Comparison of ENCODE assay signal across 19 cellular contexts in the genomic region with DNA sequence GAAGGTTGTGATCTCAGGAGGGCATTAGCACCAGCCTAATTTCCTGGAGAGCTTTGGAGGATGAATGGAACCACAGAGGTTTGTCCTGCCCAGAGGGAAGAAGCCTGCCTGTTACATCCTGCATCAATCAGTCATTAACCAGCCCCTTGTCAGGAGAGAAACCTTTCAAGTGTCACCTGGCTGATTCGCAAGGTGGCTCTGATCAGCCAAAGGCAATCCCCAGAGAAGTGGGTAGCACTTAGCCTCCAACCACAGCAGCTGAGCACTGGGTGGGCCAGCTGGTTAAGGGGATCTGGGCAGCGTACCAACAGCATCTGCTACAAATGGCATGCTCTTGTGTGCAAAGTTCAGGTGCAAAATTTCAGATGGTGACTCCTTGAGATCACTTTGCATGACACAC. TPM values are rescaled to one million over a fixed set of nuclear protein-coding genes. Genes with fewer than 3 reads are reported as not detected.
DNase-seq lines count a peak whose midpoint lies in the region; ATAC-seq, FAIRE-seq and TF ChIP-seq lines count a peak whose summit lies in the region.
"Had no signal": no experiment of that assay in that cellular context is flagged by ENCODE, and none has a peak within 500 bp of the region (broad histone marks: within the 10 kb centered on the region; RNA-seq: fewer than 3 reads in every experiment).

No MANE protein-coding gene starts in this region.

- no peak for ATAC-seq in HG02588 (IDR thresholded peaks at IDR 0.05; ENCODE audit: unreplicated experiment)
- ATAC-seq: activated T-cell treated with anti-CD3 and anti-CD28 coated beads, Interleukin-2, amount 50 U/mL, for 4 hours; effector memory CD8-positive, alpha-beta T cell; naive thymus-derived CD8-positive, alpha-beta T cell; T-helper 17 cell had no signal

- no peaks in the 10 kb centered on the region for H3K36me3 ChIP-seq in keratinocyte (ENCODE audit: control insufficient read depth in 2 of 2, extremely low read depth in 1 of 2, insufficient read depth in 2 of 2, low read length in 2 of 2)
- H3K36me3 ChIP-seq: ascending aorta had no signal

- no peak overlapping the region for H2AFZ ChIP-seq in keratinocyte (ENCODE audit: control insufficient read depth, low read length)
- H2AFZ ChIP-seq: parathyroid adenoma had no signal

- H3K4me2 ChIP-seq in keratinocyte (ENCODE audit: control insufficient read depth, extremely low read depth, insufficient read depth, low read depth, low read length) = no peak overlapping the region

- H3K9me1 ChIP-seq in keratinocyte (ENCODE audit: control insufficient read depth, extremely low read depth, insufficient read depth, low read length) = no peaks in the 10 kb centered on the region

- FAIRE-seq in keratinocyte (lab: Jason Lieb, UNC) = peak; percentile 85

- no peak for TF ChIP-seq CTCF in keratinocyte (optimal IDR thresholded peaks at IDR 0.05 in 1 of 3, IDR thresholded peaks at IDR 0.05 in 1 of 3, conservative IDR thresholded peaks at IDR 0.05 in 1 of 3; ENCODE audit: extremely low read depth in 1 of 3, insufficient read depth in 2 of 3, low read length in 3 of 3)

- dilution Hi-C loops in keratinocyte (cut with MboI; ENCODE audit: extremely low pct_ligation_motif_present, low sequenced_read_pairs) = no loop called here

- no peaks in the 10 kb centered on the region for H3K79me2 ChIP-seq in keratinocyte (ENCODE audit: control insufficient read depth, insufficient read depth, low read length)
- H3K79me2 ChIP-seq: parathyroid adenoma had no signal

- peak; percentile 100 for DNase-seq in DMS79 treated with DMSO at 0.1 percent for 48 hours (lab: John Stamatoyannopoulos, UW)
- DNase-seq in NCI-H1694 (lab: John Stamatoyannopoulos, UW) = peak; percentile 77
- peak; percentile 71 for DNase-seq in NCI-H510A (lab: John Stamatoyannopoulos, UW)
- no peak for DNase-seq in keratinocyte (ENCODE audit: low read depth, low spot score)
- DNase-seq in GF-D8 (lab: John Stamatoyannopoulos, UW) = no peak
- no peak for DNase-seq in NCI-H82 (lab: John Stamatoyannopoulos, UW)
- DNase-seq: activated CD4-positive, alpha-beta memory T cell treated with anti-CD3 and anti-CD28 coated beads for 36 hours; activated naive CD4-positive, alpha-beta T cell treated with anti-CD3 and anti-CD28 coated beads, Interleukin-2, amount 50 U/mL, for 16 hours; activated T-cell treated with anti-CD3 and anti-CD28 coated beads, Interleukin-2, amount 50 U/mL, for 4 hours; effector memory CD8-positive, alpha-beta T cell; head of caudate nucleus; naive thymus-derived CD8-positive, alpha-beta T cell; NCI-H2227 treated with DMSO at 0.1 percent for 48 hours; stimulated activated CD4-positive, alpha-beta T cell treated with anti-CD3 and anti-CD28 coated beads, Interleukin-2, amount 100 ng/mL, for 48 hours; T-helper 17 cell; WERI-Rb-1 had no signal

- H3K4me3 ChIP-seq in keratinocyte (ENCODE audit: control insufficient read depth in 2 of 3, extremely low read depth in 1 of 3, insufficient read depth in 2 of 3, low read depth in 1 of 3, low read length in 3 of 3) = no peak overlapping the region
- H3K4me3 ChIP-seq: ascending aorta had no signal

- H3K27ac ChIP-seq in keratinocyte (ENCODE audit: control insufficient read depth, insufficient read depth, low read length) = no peak overlapping the region
- H3K27ac ChIP-seq: ascending aorta, parathyroid adenoma, WERI-Rb-1 had no signal

- H3K9ac ChIP-seq in keratinocyte (ENCODE audit: control insufficient read depth, extremely low read depth, insufficient read depth, low read length) = no peak overlapping the region
- H3K9ac ChIP-seq: parathyroid adenoma had no signal

- H4K20me1 ChIP-seq in keratinocyte (ENCODE audit: control insufficient read depth, extremely low read depth, insufficient read depth, low read length) = no peaks in the 10 kb centered on the region

- peaks cover 23% of the 10 kb centered on the region for H3K4me1 ChIP-seq in keratinocyte (ENCODE audit: control insufficient read depth, extremely low read depth, insufficient read depth, low read length)
- H3K4me1 ChIP-seq: ascending aorta, parathyroid adenoma had no signal

- H3K27me3 ChIP-seq in keratinocyte (ENCODE audit: control insufficient read depth, extremely low read depth, insufficient read depth, low read length) = no peaks in the 10 kb centered on the region
- H3K27me3 ChIP-seq: ascending aorta had no signal

- H3K9me3 ChIP-seq in keratinocyte (ENCODE audit: control insufficient read depth, low read depth, low read length) = no peaks in the 10 kb centered on the region
- H3K9me3 ChIP-seq: ascending aorta had no signal

RNA-seq across cellular contexts. Expression of a gene that starts 26.9 kb away (rescaled TPM):
- 7.7 to 12.4 TPM (median 10.0 TPM) in 3 replicates for polyA plus RNA-seq in keratinocyte
- polyA plus RNA-seq in keratinocyte (2011; ENCODE audit: low read depth) = 11.8 TPM
- 8.0 and 13.6 TPM in 2 replicates for polyA plus RNA-seq in keratinocyte (2011; cell fraction: cytosol; rRNA removed)
- 9.9 and 10.6 TPM in 2 replicates for polyA plus RNA-seq in keratinocyte (2011; cell fraction: nucleus; rRNA removed)
- 5.4 and 11.3 TPM in 2 replicates for polyA plus RNA-seq in keratinocyte (2012; ENCODE audit: low replicate concordance)
- polyA minus RNA-seq in keratinocyte = 2.6 to 15.3 TPM (median 7.9 TPM) in 3 replicates
- polyA minus RNA-seq in keratinocyte (2011; cell fraction: cytosol; rRNA and poly(A)+ RNA removed) = 10.6 TPM
- polyA minus RNA-seq in keratinocyte (2011; cell fraction: nucleus; rRNA and poly(A)+ RNA removed) = 7.1 and 13.3 TPM in 2 replicates

Comparison
In these comparisons a context has a peak if more than half of its experiments do, and no peak if none do; other contexts are left out.
1. DNase-seq: peak in DMS79 treated with DMSO at 0.1 percent for 48 hours (single experiment), NCI-H1694 (single experiment) and NCI-H510A (single experiment); none in keratinocyte (single experiment), GF-D8 (single experiment) and NCI-H82 (single experiment).